17 cellular contexts compared by ENCODE assay signal in the genomic region with DNA sequence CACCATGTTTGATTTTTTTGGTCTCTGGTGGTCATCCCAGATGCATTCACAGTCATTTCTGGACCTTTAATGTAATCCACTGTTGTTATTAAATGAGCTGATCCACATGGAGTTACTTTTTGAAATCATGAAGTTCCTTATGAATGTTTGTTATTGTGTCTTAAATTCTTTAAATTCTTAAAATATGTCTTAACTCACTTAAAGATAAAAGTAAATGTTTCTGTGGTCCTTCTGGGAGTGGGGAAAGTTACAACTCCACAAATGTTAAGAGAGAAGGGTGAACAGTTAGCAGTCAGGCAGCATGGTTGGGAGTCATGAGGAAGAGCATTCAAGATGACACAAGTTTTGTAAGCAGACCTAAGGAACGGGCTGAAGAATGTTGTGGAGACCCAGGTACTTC. TPM values are rescaled to one million over a fixed set of nuclear protein-coding genes. Genes with fewer than 3 reads are reported as not detected.
DNase-seq lines count a peak whose midpoint lies in the region; ATAC-seq and TF ChIP-seq lines count a peak whose summit lies in the region.
"Had no signal": no experiment of that assay in that cellular context is flagged by ENCODE, and none has a peak within 500 bp of the region (broad histone marks: within the 10 kb centered on the region; RNA-seq: fewer than 3 reads in every experiment).

No MANE protein-coding gene starts in this region.

- in situ Hi-C loops in Caki2 (cut with HindIII; ENCODE audit: low pct_unique_long_range_greater_than_20kb, low sequenced_read_pairs) = no loop called here

- H3K9ac ChIP-seq in parathyroid adenoma = no peak overlapping the region
- H3K9ac ChIP-seq: SK-N-SH had no signal

- no peaks in the 10 kb centered on the region for H3K9me3 ChIP-seq in SJSA1 (replicated peaks)
- H3K9me3 ChIP-seq in parathyroid adenoma (ENCODE audit: control insufficient read depth, low read length) = no peaks in the 10 kb centered on the region
- H3K9me3 ChIP-seq: SK-N-SH had no signal

- no peak overlapping the region for H3K4me3 ChIP-seq in SJSA1
- H3K4me3 ChIP-seq in fibroblast of the aortic adventitia (ENCODE audit: low read depth, low read length) = no peak overlapping the region
- H3K4me3 ChIP-seq in parathyroid adenoma (ENCODE audit: low read depth, low read length) = no peak overlapping the region

- H3K79me2 ChIP-seq in parathyroid adenoma = no peaks in the 10 kb centered on the region

- H3K4me2 ChIP-seq in parathyroid adenoma (ENCODE audit: low read length) = peak overlapping the region; percentile 20

- peaks cover 32% of the 10 kb centered on the region for H3K4me1 ChIP-seq in SJSA1 (replicated peaks)
- no peaks in the 10 kb centered on the region for H3K4me1 ChIP-seq in parathyroid adenoma

- H3K27me3 ChIP-seq in SJSA1 (replicated peaks) (no peaks in the 10 kb centered on the region), parathyroid adenoma (ENCODE audit: control insufficient read depth, insufficient read depth, low read length) (no peaks in the 10 kb centered on the region)

- TF ChIP-seq CTCF in fibroblast of the aortic adventitia (IDR thresholded peaks at IDR 0.05; ENCODE audit: insufficient read depth, low read length) (no peak), parathyroid adenoma (IDR thresholded peaks at IDR 0.05) (no peak)

- H3K36me3 ChIP-seq in SJSA1 (no peaks in the 10 kb centered on the region), parathyroid adenoma (ENCODE audit: control insufficient read depth, insufficient read depth, low read length) (no peaks in the 10 kb centered on the region)

- ATAC-seq in HG03432 (IDR thresholded peaks at IDR 0.05; ENCODE audit: unreplicated experiment) (no peak), HG02852 (IDR thresholded peaks at IDR 0.05; ENCODE audit: unreplicated experiment) (no peak)

- peak overlapping the region; percentile 61 for H3K27ac ChIP-seq in SJSA1
- no peak overlapping the region for H3K27ac ChIP-seq in parathyroid adenoma
- H3K27ac ChIP-seq: HL-60 had no signal

- no peak overlapping the region for H2AFZ ChIP-seq in parathyroid adenoma

- peak; percentile 54 for DNase-seq in Caki2 (ENCODE audit: low read depth)
- DNase-seq in SJSA1 (ENCODE audit: low read depth in 1 of 2, low spot score in 2 of 2) = peak in 1 of 2 experiments; percentile 41
- peak; percentile 60 for DNase-seq in fibroblast of the aortic adventitia (ENCODE audit: low read depth)
- DNase-seq in SW 1271 (lab: John Stamatoyannopoulos, UW) = no peak
- no peak for DNase-seq in NCI-H446 (lab: John Stamatoyannopoulos, UW)
- DNase-seq: AML-193; CD4-positive, CD25-positive, alpha-beta regulatory T cell; HCEC 1CT; KBM-7; NCI-H1048; NCI-H2107; NCI-H345; SK-N-SH had no signal

RNA-seq across cellular contexts. Expression of a gene that starts 17.0 kb away (rescaled TPM):
- 39.8 and 41.6 TPM in 2 replicates for total RNA-seq in Caki2 (2014; rRNA removed; shearing (Covaris generic); ENCODE audit: low replicate concordance)
- 1.3 and 3.9 TPM in 2 replicates for total RNA-seq in SJSA1 (2014; rRNA removed; shearing (Covaris generic))
- total RNA-seq in fibroblast of the aortic adventitia (ENCODE audit: low replicate concordance) = 9.6 and 41.7 TPM in 2 replicates

Comparison
In these comparisons a context has a peak if more than half of its experiments do, and no peak if none do; other contexts are left out.
1. DNase-seq: peak in Caki2 (single experiment) and fibroblast of the aortic adventitia (single experiment); none in SW 1271 (0 of 2) and NCI-H446 (0 of 2).